Comparison of ENCODE assay signal across 12 cellular contexts in the genomic region with DNA sequence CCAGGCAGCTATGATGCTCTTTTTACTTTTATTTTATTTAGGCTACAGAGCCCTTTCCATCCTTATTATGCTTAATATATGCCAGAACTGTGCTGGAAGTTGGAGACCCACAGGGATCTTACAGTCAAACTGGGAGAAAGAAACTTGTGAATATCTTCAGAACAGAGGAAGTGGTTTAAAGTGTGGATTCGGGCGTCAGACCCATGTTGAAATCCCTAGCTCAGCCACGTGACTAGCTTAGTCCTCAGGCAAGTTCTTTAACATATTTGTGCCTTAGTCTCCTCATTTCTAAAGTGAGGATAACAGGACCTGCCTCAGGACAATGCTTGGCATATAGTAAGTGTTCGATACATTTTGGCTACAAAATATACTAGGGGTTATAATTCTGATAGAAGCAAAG. TPM values are rescaled to one million over a fixed set of nuclear protein-coding genes. Genes with fewer than 3 reads are reported as not detected.
DNase-seq lines count a peak whose midpoint lies in the region; ATAC-seq, FAIRE-seq and TF ChIP-seq lines count a peak whose summit lies in the region.
"Had no signal": no experiment of that assay in that cellular context is flagged by ENCODE, and none has a peak within 500 bp of the region (broad histone marks: within the 10 kb centered on the region; RNA-seq: fewer than 3 reads in every experiment).

No MANE protein-coding gene starts in this region.

- H3K79me2 ChIP-seq in Loucy (ENCODE audit: insufficient read depth, low read length) (no peaks in the 10 kb centered on the region), keratinocyte (ENCODE audit: control insufficient read depth, insufficient read depth, low read length) (peaks cover 26% of the 10 kb centered on the region)

- DNase-seq in GM12865 (ENCODE audit: low read depth) (peak; percentile 11), keratinocyte (ENCODE audit: low read depth, low spot score) (no peak), NCI-H524 (lab: John Stamatoyannopoulos, UW) (no peak), kidney tubule cell (ENCODE audit: low spot score) (no peak)
- no peak for DNase-seq in activated T-helper 1 cell treated with anti-CD3 and anti-CD28 coated beads, Interleukin-12 subunit alpha, Interleukin-12 subunit beta, Interleukin-2, Interleukin-4 antibody, amounts not matched to agents 30 ng/mL and 10 ng/mL and 1 ng/mL, durations not matched to agents 14 hours and 24 hours and 36 hours (ENCODE audit: low spot score)
- DNase-seq: activated T-cell treated with anti-CD3 and anti-CD28 coated beads, Interleukin-2, amount 50 U/mL, for 48 hours; NCI-H1436 treated with DMSO at 0.1 percent for 48 hours; spleen; stimulated activated CD8-positive, alpha-beta memory T cell treated with anti-CD3 and anti-CD28 coated beads, Interleukin-4, amount 100 ng/mL, for 48 hours had no signal

- H3K27ac Mint-ChIP-seq in activated T-helper 1 cell treated with anti-CD3 and anti-CD28 coated beads, Interleukin-12 subunit alpha, Interleukin-12 subunit beta, Interleukin-2, Interleukin-4 antibody, amounts not matched to agents 30 ng/mL and 10 ng/mL and 1 ng/mL, durations not matched to agents 14 hours and 24 hours and 36 hours = peak overlapping the region; percentile 76

- H3F3A ChIP-seq in Loucy (ENCODE audit: low read depth) = no peaks in the 10 kb centered on the region

- H4K20me1 ChIP-seq in Loucy (ENCODE audit: insufficient read depth, low read length, poor library complexity, severe bottlenecking) (no peaks in the 10 kb centered on the region), keratinocyte (ENCODE audit: control insufficient read depth, extremely low read depth, insufficient read depth, low read length) (no peaks in the 10 kb centered on the region)

- H3K9me3 ChIP-seq in Loucy (ENCODE audit: insufficient read depth, low read depth, low read length) = no peaks in the 10 kb centered on the region
- H3K9me3 ChIP-seq in keratinocyte (ENCODE audit: control insufficient read depth, low read depth, low read length) = no peaks in the 10 kb centered on the region
- H3K9me3 ChIP-seq: spleen had no signal

- H2AFZ ChIP-seq in Loucy (ENCODE audit: low read length) (peak overlapping the region; percentile 78; the same call in 1 of the 2 replicates), keratinocyte (ENCODE audit: control insufficient read depth, low read length) (no peak overlapping the region)

- TF ChIP-seq CTCF in GM12865 (IDR thresholded peaks at IDR 0.05; ENCODE audit: insufficient read depth, low read depth, low read length, missing control alignments) (no peak), Loucy (conservative IDR thresholded peaks at IDR 0.05; ENCODE audit: low read length) (no peak), keratinocyte (optimal IDR thresholded peaks at IDR 0.05 in 1 of 3, IDR thresholded peaks at IDR 0.05 in 1 of 3, conservative IDR thresholded peaks at IDR 0.05 in 1 of 3; ENCODE audit: extremely low read depth in 1 of 3, insufficient read depth in 2 of 3, low read length in 3 of 3) (no peak)

- H3K9me1 ChIP-seq in keratinocyte (ENCODE audit: control insufficient read depth, extremely low read depth, insufficient read depth, low read length) = no peaks in the 10 kb centered on the region

- peaks cover 21% of the 10 kb centered on the region for H3K27me3 Mint-ChIP-seq in activated T-helper 1 cell treated with anti-CD3 and anti-CD28 coated beads, Interleukin-12 subunit alpha, Interleukin-12 subunit beta, Interleukin-2, Interleukin-4 antibody, amounts not matched to agents 30 ng/mL and 10 ng/mL and 1 ng/mL, durations not matched to agents 14 hours and 24 hours and 36 hours (ENCODE audit: insufficient read depth)

- no peak overlapping the region for H3K9ac ChIP-seq in Loucy (ENCODE audit: low read depth, low read length, poor library complexity, severe bottlenecking)
- no peak overlapping the region for H3K9ac ChIP-seq in keratinocyte (ENCODE audit: control insufficient read depth, extremely low read depth, insufficient read depth, low read length)

- H3K36me3 Mint-ChIP-seq in activated T-helper 1 cell treated with anti-CD3 and anti-CD28 coated beads, Interleukin-12 subunit alpha, Interleukin-12 subunit beta, Interleukin-2, Interleukin-4 antibody, amounts not matched to agents 30 ng/mL and 10 ng/mL and 1 ng/mL, durations not matched to agents 14 hours and 24 hours and 36 hours (ENCODE audit: low read depth) = peaks cover 12% of the 10 kb centered on the region

- H3K36me3 ChIP-seq in Loucy (ENCODE audit: insufficient read depth, low read length) = no peaks in the 10 kb centered on the region
- H3K36me3 ChIP-seq in keratinocyte (ENCODE audit: control insufficient read depth in 2 of 2, extremely low read depth in 1 of 2, insufficient read depth in 2 of 2, low read length in 2 of 2) = no peaks in the 10 kb centered on the region
- H3K36me3 ChIP-seq: cardiac muscle cell, spleen had no signal

- peaks cover 76% of the 10 kb centered on the region for H3K4me1 Mint-ChIP-seq in activated T-helper 1 cell treated with anti-CD3 and anti-CD28 coated beads, Interleukin-12 subunit alpha, Interleukin-12 subunit beta, Interleukin-2, Interleukin-4 antibody, amounts not matched to agents 30 ng/mL and 10 ng/mL and 1 ng/mL, durations not matched to agents 14 hours and 24 hours and 36 hours (ENCODE audit: low read depth)

- ATAC-seq in GM18870 (IDR thresholded peaks at IDR 0.05; ENCODE audit: unreplicated experiment) = no peak

- H3K27me3 ChIP-seq in Loucy (ENCODE audit: insufficient read depth, low read length, poor library complexity, severe bottlenecking) = peaks cover 9% of the 10 kb centered on the region
- H3K27me3 ChIP-seq in keratinocyte (ENCODE audit: control insufficient read depth, extremely low read depth, insufficient read depth, low read length) = no peaks in the 10 kb centered on the region
- H3K27me3 ChIP-seq: cardiac muscle cell, spleen had no signal

- peak overlapping the region; percentile 83 for H3K27ac ChIP-seq in keratinocyte (ENCODE audit: control insufficient read depth, insufficient read depth, low read length)
- H3K27ac ChIP-seq: cardiac muscle cell had no signal

- FAIRE-seq in keratinocyte (lab: Jason Lieb, UNC) = peak; percentile 74

- peaks cover 6% of the 10 kb centered on the region for H3K9me3 Mint-ChIP-seq in activated T-helper 1 cell treated with anti-CD3 and anti-CD28 coated beads, Interleukin-12 subunit alpha, Interleukin-12 subunit beta, Interleukin-2, Interleukin-4 antibody, amounts not matched to agents 30 ng/mL and 10 ng/mL and 1 ng/mL, durations not matched to agents 14 hours and 24 hours and 36 hours

- dilution Hi-C loops in keratinocyte (cut with MboI; ENCODE audit: extremely low pct_ligation_motif_present, low sequenced_read_pairs) = no loop called here

- intact Hi-C loops in activated T-helper 1 cell treated with anti-CD3 and anti-CD28 coated beads, Interleukin-12 subunit alpha, Interleukin-12 subunit beta, Interleukin-2, Interleukin-4 antibody, amounts not matched to agents 30 ng/mL and 10 ng/mL and 1 ng/mL, durations not matched to agents 14 hours and 24 hours and 36 hours (cut with micrococcal nuclease) = loop anchor here (5.0 to 10.0 kb wide), 2 partner anchors 830 to 1113 kb away; partner anchors contain the start of genes OLA1 and SP3

- H3K4me3 ChIP-seq in GM12865 (ENCODE audit: low read depth, low read length) (no peak overlapping the region), Loucy (ENCODE audit: low read length, poor library complexity, severe bottlenecking) (no peak overlapping the region), keratinocyte (ENCODE audit: control insufficient read depth in 2 of 3, extremely low read depth in 1 of 3, insufficient read depth in 2 of 3, low read depth in 1 of 3, low read length in 3 of 3) (no peak overlapping the region)
- H3K4me3 ChIP-seq: cardiac muscle cell, spleen had no signal

- H3K4me2 ChIP-seq in Loucy (ENCODE audit: low read depth, low read length, poor library complexity, severe bottlenecking) (peak overlapping the region; percentile 17), keratinocyte (ENCODE audit: control insufficient read depth, extremely low read depth, insufficient read depth, low read depth, low read length) (peak overlapping the region; percentile 33)

- H3K9me2 ChIP-seq in Loucy (replicated peaks; ENCODE audit: low read depth, low read length) = no peaks in the 10 kb centered on the region

- H3K4me1 ChIP-seq in Loucy (ENCODE audit: insufficient read depth, low read length, poor library complexity, severe bottlenecking) (peaks cover 14% of the 10 kb centered on the region), keratinocyte (ENCODE audit: control insufficient read depth, extremely low read depth, insufficient read depth, low read length) (peaks cover 53% of the 10 kb centered on the region)

- H3K4me3 Mint-ChIP-seq in activated T-helper 1 cell treated with anti-CD3 and anti-CD28 coated beads, Interleukin-12 subunit alpha, Interleukin-12 subunit beta, Interleukin-2, Interleukin-4 antibody, amounts not matched to agents 30 ng/mL and 10 ng/mL and 1 ng/mL, durations not matched to agents 14 hours and 24 hours and 36 hours = peak overlapping the region; percentile 58

RNA-seq across cellular contexts. Expression of gene MAP3K20, which starts 59.1 kb away (rescaled TPM):
- 17.7 and 21.8 TPM in 2 replicates for total RNA-seq in activated T-helper 1 cell treated with anti-CD3 and anti-CD28 coated beads, Interleukin-12 subunit alpha, Interleukin-12 subunit beta, Interleukin-2, Interleukin-4 antibody, amounts not matched to agents 30 ng/mL and 10 ng/mL and 1 ng/mL, durations not matched to agents 14 hours and 24 hours and 36 hours
- polyA plus RNA-seq in keratinocyte = 23.9 to 31.7 TPM (median 28.1 TPM) in 3 replicates
- 16.6 TPM for polyA plus RNA-seq in keratinocyte (2011; ENCODE audit: low read depth)
- 18.3 and 35.3 TPM in 2 replicates for polyA plus RNA-seq in keratinocyte (2011; cell fraction: cytosol; rRNA removed)
- polyA plus RNA-seq in keratinocyte (2011; cell fraction: nucleus; rRNA removed) = 21.7 and 21.9 TPM in 2 replicates
- polyA plus RNA-seq in keratinocyte (2012; ENCODE audit: low replicate concordance) = 17.5 and 24.7 TPM in 2 replicates
- polyA minus RNA-seq in keratinocyte = 8.5 to 72.1 TPM (median 43.9 TPM) in 3 replicates
- polyA minus RNA-seq in keratinocyte (2011; cell fraction: cytosol; rRNA and poly(A)+ RNA removed) = 59.5 TPM
- 16.7 and 40.3 TPM in 2 replicates for polyA minus RNA-seq in keratinocyte (2011; cell fraction: nucleus; rRNA and poly(A)+ RNA removed)
